Comparison of ENCODE assay signal across 9 cellular contexts in genomic region chr10:132452216-132452650, GRCh38. TPM values are rescaled to one million over a fixed set of nuclear protein-coding genes. Genes with fewer than 3 reads are reported as not detected.
DNase-seq lines count a peak whose midpoint lies in the region; ATAC-seq and TF ChIP-seq lines count a peak whose summit lies in the region.
"Had no signal": no experiment of that assay in that cellular context is flagged by ENCODE, and none has a peak within 500 bp of the region (broad histone marks: within the 10 kb centered on the region; RNA-seq: fewer than 3 reads in every experiment).

No MANE protein-coding gene starts in this region.

- H3K4me3 ChIP-seq in tibial nerve = no peak overlapping the region

- H3K27ac ChIP-seq in tibial nerve = peak overlapping the region; percentile 37 to 64 (median 42)

- no peaks in the 10 kb centered on the region for H3K36me3 Mint-ChIP-seq in activated naive CD4-positive, alpha-beta T cell treated with anti-CD3 and anti-CD28 coated beads for 36 hours (ENCODE audit: low read depth)

- H3K27ac Mint-ChIP-seq in activated naive CD4-positive, alpha-beta T cell treated with anti-CD3 and anti-CD28 coated beads for 36 hours = no peak overlapping the region

- H3K4me1 ChIP-seq in tibial nerve = peaks cover 0 to 42% (median 15%) of the 10 kb centered on the region in 4 donors

- CTCF ChIA-PET in activated naive CD4-positive, alpha-beta T cell treated with anti-CD3 and anti-CD28 coated beads for 36 hours (lab: Charles Lee) = interaction anchor here (0.6 to 1.9 kb wide), 2 partner anchors 18 to 63 kb away, joined by 3 read pairs; no protein-coding TSS in a partner anchor

- no peaks in the 10 kb centered on the region for H3K27me3 Mint-ChIP-seq in activated naive CD4-positive, alpha-beta T cell treated with anti-CD3 and anti-CD28 coated beads for 36 hours (ENCODE audit: low read depth)

- no peaks in the 10 kb centered on the region for H3K9me3 Mint-ChIP-seq in activated naive CD4-positive, alpha-beta T cell treated with anti-CD3 and anti-CD28 coated beads for 36 hours

- TF ChIP-seq CTCF in tibial nerve (IDR thresholded peaks at IDR 0.05) = peak in 2 of 5 experiments; percentile 26 to 33

- no peaks in the 10 kb centered on the region for H3K36me3 ChIP-seq in tibial nerve

- 76 to 87% methylated on average over 6 to 14 of the region's 14 CpGs for WGBS in tibial nerve, 2 donors

- H3K27me3 ChIP-seq in tibial nerve = no peaks in the 10 kb centered on the region

- H3K4me3 Mint-ChIP-seq in activated naive CD4-positive, alpha-beta T cell treated with anti-CD3 and anti-CD28 coated beads for 36 hours = no peak overlapping the region

- no peaks in the 10 kb centered on the region for H3K9me3 ChIP-seq in tibial nerve

- DNase-seq in activated naive CD4-positive, alpha-beta T cell treated with Interleukin-2 at 50 U/mL for 16 hours = peak; percentile 32
- DNase-seq in activated naive CD4-positive, alpha-beta T cell treated with anti-CD3 and anti-CD28 coated beads for 36 hours = no peak
- peak; percentile 52 for DNase-seq in activated T-cell treated with anti-CD3 and anti-CD28 coated beads, Interleukin-2, amount 50 U/mL, for 1 hour
- DNase-seq in lung microvascular endothelial cell (ENCODE audit: low read depth in 2 of 2) (peak; percentile 10 to 19), tibial nerve (ENCODE audit: low spot score in 2 of 2) (no peak), NCI-H526 (lab: John Stamatoyannopoulos, UW) (no peak), cortex of kidney (lab: John Stamatoyannopoulos, UW) (no peak)
- DNase-seq: SIG-M5 had no signal

- H3K4me1 Mint-ChIP-seq in activated naive CD4-positive, alpha-beta T cell treated with anti-CD3 and anti-CD28 coated beads for 36 hours (ENCODE audit: low read depth) = peaks cover 24% of the 10 kb centered on the region

- TF ChIP-seq EP300 in tibial nerve (IDR thresholded peaks at IDR 0.05) = no peak

- ATAC-seq in GM18519 (IDR thresholded peaks at IDR 0.05; ENCODE audit: low FRiP score, unreplicated experiment) = no peak

- intact Hi-C loops in activated naive CD4-positive, alpha-beta T cell treated with anti-CD3 and anti-CD28 coated beads for 36 hours (cut with micrococcal nuclease) = loop anchor here (2.0 kb wide), 1 partner anchor 121 kb away; no protein-coding TSS in a partner anchor

- TF ChIP-seq POLR2A in tibial nerve (IDR thresholded peaks at IDR 0.05) = no peak

RNA-seq across cellular contexts. Expression of gene PWWP2B, which starts 55.2 kb away (rescaled TPM):
- 1 to 10 TPM; 1.5 to 2.2 TPM for total RNA-seq in activated naive CD4-positive, alpha-beta T cell treated with anti-CD3 and anti-CD28 coated beads for 36 hours
- total RNA-seq in lung microvascular endothelial cell (6.5 and 9.1 TPM in 2 replicates), tibial nerve (10 to 100 TPM; 12.6 to 23.7 (median 15.1) TPM)

Comparison
In these comparisons a context has a peak if more than half of its experiments do, and no peak if none do; other contexts are left out.
1. DNase-seq: peak in activated naive CD4-positive, alpha-beta T cell treated with Interleukin-2 at 50 U/mL for 16 hours (single experiment), activated T-cell treated with anti-CD3 and anti-CD28 coated beads, Interleukin-2, amount 50 U/mL, for 1 hour (single experiment) and lung microvascular endothelial cell (2 of 2); none in activated naive CD4-positive, alpha-beta T cell treated with anti-CD3 and anti-CD28 coated beads for 36 hours (single experiment), tibial nerve (0 of 2), NCI-H526 (0 of 2) and cortex of kidney (single experiment).